Comparison of ENCODE assay signal across 9 cellular contexts in genomic region chr6:17281100-17281496, GRCh38. TPM values are rescaled to one million over a fixed set of nuclear protein-coding genes. Genes with fewer than 3 reads are reported as not detected.
A peak's percentile ranks its signal among the peaks of the same experiment; 100 is the strongest.
DNase-seq lines count a peak whose midpoint lies in the region; ATAC-seq and TF ChIP-seq lines count a peak whose summit lies in the region.
"Had no signal": no experiment of that assay in that cellular context is flagged by ENCODE, and none has a peak within 500 bp of the region (broad histone marks: within the 10 kb centered on the region; RNA-seq: fewer than 3 reads in every experiment).

TSS of gene RBM24 (plus strand) at chr6:17281361. CDS start at chr6:17281582, 221 bp downstream.

- no peaks in the 10 kb centered on the region for H3K9me3 ChIP-seq in aorta (ENCODE audit: control insufficient read depth, low read length)

- ATAC-seq in Right ventricle myocardium inferior (peak; percentile 11), omental fat pad (ENCODE audit: low FRiP score) (peak; percentile 64), aorta (ENCODE audit: low FRiP score) (peak; percentile 70), GM18511 (IDR thresholded peaks at IDR 0.05; ENCODE audit: unreplicated experiment) (no peak)

- no peaks in the 10 kb centered on the region for H3K4me1 ChIP-seq in aorta (ENCODE audit: control insufficient read depth in 1 of 2, insufficient read depth in 2 of 2, low read length in 2 of 2)

- H3K9me3 Mint-ChIP-seq in activated naive CD8-positive, alpha-beta T cell treated with anti-CD3 and anti-CD28 coated beads for 36 hours = no peaks in the 10 kb centered on the region

- no peak for TF ChIP-seq CTCF in omental fat pad (IDR thresholded peaks at IDR 0.05)

- peaks cover 12% of the 10 kb centered on the region for H3K4me1 Mint-ChIP-seq in activated naive CD8-positive, alpha-beta T cell treated with anti-CD3 and anti-CD28 coated beads for 36 hours

- no peaks in the 10 kb centered on the region for H3K36me3 Mint-ChIP-seq in activated naive CD8-positive, alpha-beta T cell treated with anti-CD3 and anti-CD28 coated beads for 36 hours

- H3K27ac ChIP-seq in aorta (ENCODE audit: low read depth in 1 of 2, low read length in 2 of 2) = no peak within 1 kb of the TSS

- H3K4me3 Mint-ChIP-seq in activated naive CD8-positive, alpha-beta T cell treated with anti-CD3 and anti-CD28 coated beads for 36 hours = peak within 1 kb of the TSS; percentile 71

- intact Hi-C loops in Right ventricle myocardium inferior (cut with DNase I) (loop anchor here (5.0 kb wide), 1 partner anchor 114 kb away; no protein-coding TSS in a partner anchor), aorta (cut with DNase I) (loop anchor here (5.0 to 10.0 kb wide), 2 partner anchors 114 to 301 kb away; partner anchors contain the start of gene CAP2 (in 1 of the 2))

- H3K27me3 ChIP-seq in aorta (ENCODE audit: control insufficient read depth in 1 of 2, insufficient read depth in 2 of 2, low read length in 1 of 2) = no peaks in the 10 kb centered on the region

- peak within 1 kb of the TSS; percentile 48 to 84 for H3K4me3 ChIP-seq in aorta (ENCODE audit: low read length in 2 of 2)

- no peaks in the 10 kb centered on the region for H3K36me3 ChIP-seq in aorta (ENCODE audit: control insufficient read depth in 1 of 2, insufficient read depth in 2 of 2, low read length in 1 of 2)

- peak; percentile 85 for DNase-seq in GM03348 (ENCODE audit: low spot score)
- DNase-seq in NCI-H226 = peak; percentile 46
- peak; percentile 29 for DNase-seq in activated naive CD8-positive, alpha-beta T cell treated with anti-CD3 and anti-CD28 coated beads for 36 hours
- DNase-seq in Right ventricle myocardium inferior (ENCODE audit: missing footprints) = no peak
- DNase-seq in omental fat pad (ENCODE audit: low spot score) = peak; percentile 26
- DNase-seq in aorta = peak; percentile 76 to 93
- no peak for DNase-seq in SIG-M5 (lab: John Stamatoyannopoulos, UW)

- no peak within 1 kb of the TSS for H3K27ac Mint-ChIP-seq in activated naive CD8-positive, alpha-beta T cell treated with anti-CD3 and anti-CD28 coated beads for 36 hours

- peaks cover 88% of the 10 kb centered on the region for H3K27me3 Mint-ChIP-seq in activated naive CD8-positive, alpha-beta T cell treated with anti-CD3 and anti-CD28 coated beads for 36 hours

- 0 to 1% methylated on average over 44 to 46 of the region's 46 CpGs for WGBS in aorta, 2 donors

RNA-seq across cellular contexts. Expression of gene RBM24, which starts in this region (rescaled TPM):
- total RNA-seq in activated naive CD8-positive, alpha-beta T cell treated with anti-CD3 and anti-CD28 coated beads for 36 hours = not detected
- total RNA-seq in Right ventricle myocardium inferior (181 TPM), omental fat pad (1 to 10 TPM in 2 of 4 donors, under 1 TPM in 2; 0.84 to 2.2 (median 1.4) TPM), aorta (1 to 10 TPM; 2.5 to 6.1 TPM)
- 1 to 10 TPM; 1.5 to 7.9 TPM for polyA plus RNA-seq in aorta
- total RNA-seq: T-helper 1 cell treated with Interleukin-12 subunit alpha and Interleukin-12 subunit beta and Interleukin-4 antibody, amounts not matched to agents 30 ng/mL and 1 ng/mL, for 36 hours had no signal

Comparison
In these comparisons a context has a peak if more than half of its experiments do, and no peak if none do; other contexts are left out.
1. RNA of gene RBM24 (total RNA-seq): 181 TPM in Right ventricle myocardium inferior (single experiment); 2.5 to 6.1 TPM in aorta, 0.84 to 2.2 TPM in omental fat pad and not detected in activated naive CD8-positive, alpha-beta T cell treated with anti-CD3 and anti-CD28 coated beads for 36 hours; every median in the first group is over 10 times any median in the second.
2. Peak in DNase-seq in activated naive CD8-positive, alpha-beta T cell treated with anti-CD3 and anti-CD28 coated beads for 36 hours; RNA of the gene not detected or under 1 TPM.
3. DNase-seq: peak in GM03348 (single experiment), NCI-H226 (single experiment), omental fat pad (single experiment) and aorta (2 of 2); none in Right ventricle myocardium inferior (single experiment) and SIG-M5 (single experiment).